Comparison of ENCODE assay signal across 17 cellular contexts in genomic region chr3:11245827-11246662, GRCh38. TPM values are rescaled to one million over a fixed set of nuclear protein-coding genes. Genes with fewer than 3 reads are reported as not detected.
DNase-seq lines count a peak whose midpoint lies in the region; ATAC-seq, FAIRE-seq and TF ChIP-seq lines count a peak whose summit lies in the region.
"Had no signal": no experiment of that assay in that cellular context is flagged by ENCODE, and none has a peak within 500 bp of the region (broad histone marks: within the 10 kb centered on the region; RNA-seq: fewer than 3 reads in every experiment).

No MANE protein-coding gene starts in this region.

- peaks cover 0 to 11% of the 10 kb centered on the region in 2 experiments; a peak in 2 of 5 replicates for H3K4me1 ChIP-seq in K562 (replicated peaks in 1 of 2; ENCODE audit: control insufficient read depth in 2 of 2, insufficient read depth in 2 of 2, low read length in 2 of 2)
- H3K4me1 ChIP-seq: lower lobe of right lung, neural progenitor cell, suprapubic skin had no signal

- H3K79me2 ChIP-seq in K562 (ENCODE audit: control insufficient read depth, insufficient read depth, low read length), result no peaks in the 10 kb centered on the region

- in situ Hi-C loops in K562 (cut with MboI), result no loop called here

- no peak for FAIRE-seq in K562 (lab: Jason Lieb, UNC)
- FAIRE-seq: D721Med had no signal

- H4K20me1 ChIP-seq in K562 (replicated peaks; ENCODE audit: control insufficient read depth, insufficient read depth, low read length), result no peaks in the 10 kb centered on the region

- H3K27ac ChIP-seq in K562 (ENCODE audit: extremely low read depth, low read depth, low read length), result no peak overlapping the region
- H3K27ac ChIP-seq: KMS-11, lower lobe of right lung, neural progenitor cell, suprapubic skin had no signal

- BruUV-seq in K562 (replicated peaks; lab: Mats Ljungman, UMichigan), result no TSS peak

- no peak overlapping the region for H3K4me3 ChIP-seq in K562
- H3K4me3 ChIP-seq: lower lobe of right lung, neural progenitor cell, suprapubic skin had no signal

- peaks cover 10% of the 10 kb centered on the region in 2 experiments; a peak in 4 of 5 replicates for H3K27me3 ChIP-seq in K562 (ENCODE audit: control insufficient read depth in 2 of 2, insufficient read depth in 2 of 2, low read length in 2 of 2)
- H3K27me3 ChIP-seq: neural progenitor cell, suprapubic skin had no signal

- no peak for TF ChIP-seq EP300 in K562 (IDR thresholded peaks at IDR 0.05; ENCODE audit: low read length)

- peak; percentile 23 for DNase-seq in ELR (ENCODE audit: low read depth)
- DNase-seq in M059J (ENCODE audit: low read depth), result peak; percentile 29
- DNase-seq in K562 (ENCODE audit: extremely low read depth in 1 of 4, low spot score in 3 of 4), result no peak
- peak; percentile 30 for DNase-seq in renal cortical epithelial cell (ENCODE audit: low read depth)
- DNase-seq in stimulated activated CD8-positive, alpha-beta memory T cell treated with anti-CD3 and anti-CD28 coated beads, Interleukin-4, amount 100 ng/mL, for 48 hours, result no peak
- DNase-seq in cerebellar cortex (ENCODE audit: low spot score), result no peak
- DNase-seq in stimulated activated naive CD4-positive, alpha-beta T cell (lab: John Stamatoyannopoulos, UW), result no peak
- DNase-seq: activated CD4-positive, alpha-beta T cell treated with anti-CD3 and anti-CD28 coated beads for 48 hours; anterior cingulate cortex; central memory CD4-positive, alpha-beta T cell; kidney glomerular epithelial cell; lower lobe of right lung; NCI-H524 treated with DMSO at 0.1 percent for 48 hours had no signal

- H3K36me3 ChIP-seq in K562 (ENCODE audit: control insufficient read depth, insufficient read depth, low read length), result no peaks in the 10 kb centered on the region
- H3K36me3 ChIP-seq: lower lobe of right lung, neural progenitor cell, suprapubic skin had no signal

- H3K4me2 ChIP-seq in K562 (ENCODE audit: insufficient read depth, low read length), result no peak overlapping the region
- H3K4me2 ChIP-seq: KMS-11, neural progenitor cell had no signal

- no peak for TF ChIP-seq POLR2A in K562 (conservative IDR thresholded peaks at IDR 0.05)

- POLR2A ChIA-PET in K562 (lab: Yijun Ruan, JAX), result interaction anchor here (0.7 to 1.4 kb wide), 3 partner anchors 9 to 11 kb away, joined by 3 to 5 read pairs (median 3); no protein-coding TSS in a partner anchor

- intact Hi-C loops in K562 (cut with micrococcal nuclease), result no loop called here

- TF ChIP-seq RAD21 in K562 (CRISPR knock-in tag; conservative IDR thresholded peaks at IDR 0.05 in 1 of 2, IDR thresholded peaks at IDR 0.05 in 1 of 2), result no peak

- H2AFZ ChIP-seq in K562 (ENCODE audit: low read depth, low read length), result no peak overlapping the region
- H2AFZ ChIP-seq: neural progenitor cell had no signal

- peak; percentile 46; the same call in 2 of the 3 replicates for ATAC-seq in K562

- TF ChIP-seq CTCF in K562 (IDR thresholded peaks at IDR 0.05 in 2 of 3, conservative IDR thresholded peaks at IDR 0.05 in 1 of 3; ENCODE audit: insufficient read depth in 2 of 3, low read depth in 1 of 3, low read length in 3 of 3), result no peak

- no peaks in the 10 kb centered on the region for H3K9me1 ChIP-seq in K562 (ENCODE audit: control insufficient read depth, insufficient read depth, low read length)

- WGBS in K562 (ENCODE audit: insufficient coverage, low coverage, missing lambda C conversion rate), result 7% methylated on average over 6 of the region's 6 CpGs

- H3K9ac ChIP-seq in K562 (ENCODE audit: insufficient read depth in 1 of 2, low read depth in 2 of 2, low read length in 2 of 2), result no peak overlapping the region
- H3K9ac ChIP-seq: KMS-11, neural progenitor cell had no signal

- CTCF ChIA-PET in K562 (lab: Yijun Ruan, JAX; ENCODE audit: low intra/inter-chr PET ratio), result no interaction called here

- no peaks in the 10 kb centered on the region for H3K9me3 ChIP-seq in K562 (replicated peaks; ENCODE audit: control insufficient read depth, insufficient read depth, low read depth, low read length)
- H3K9me3 ChIP-seq: lower lobe of right lung, suprapubic skin had no signal

TF ChIP-seq in K562, 482 proteins besides CTCF, POLR2A, EP300 and RAD21 (continues in another document):
- TF ChIP-seq ZNF696 (CRISPR knock-in tag; conservative IDR thresholded peaks at IDR 0.05) (no peak), MCM3 (IDR thresholded peaks at IDR 0.05) (peak; percentile 90), CEBPZ (IDR thresholded peaks at IDR 0.05; ENCODE audit: borderline replicate concordance, low read depth, low read length) (no peak), ZNF75A (CRISPR knock-in tag; IDR thresholded peaks at IDR 0.05) (no peak), ZNF324 (CRISPR knock-in tag; IDR thresholded peaks at IDR 0.05) (no peak), CHD2 (IDR thresholded peaks at IDR 0.05; ENCODE audit: low read depth, low read length) (no peak), SMAD2 (IDR thresholded peaks at IDR 0.05; ENCODE audit: low read depth, low read length) (no peak), HLTF (IDR thresholded peaks at IDR 0.05) (0 out of 2 replicates have a peak, but pooled peaks have one; percentile 31), SIX5 (IDR thresholded peaks at IDR 0.05; ENCODE audit: borderline replicate concordance in 1 of 2, insufficient read depth in 1 of 2, low read depth in 1 of 2, low read length in 2 of 2) (no peak), IFI16 (CRISPR knock-in tag; IDR thresholded peaks at IDR 0.05) (no peak), ARID3B (CRISPR knock-in tag; IDR thresholded peaks at IDR 0.05; ENCODE audit: borderline replicate concordance) (no peak), TEAD2 (tag; IDR thresholded peaks at IDR 0.05) (no peak), MCM5 (IDR thresholded peaks at IDR 0.05; ENCODE audit: low read depth) (peak; percentile 61; the same call in 1 of the 2 replicates), NCOA1 (IDR thresholded peaks at IDR 0.05; ENCODE audit: low read depth) (no peak)

RNA-seq across cellular contexts. Expression of gene ATG7, which starts 26.2 kb away (rescaled TPM):
- 36.8 and 68.7 TPM in 2 replicates for total RNA-seq in M059J (2014; rRNA removed; shearing (Covaris generic))
- 141 and 224 TPM in 2 replicates for total RNA-seq in K562 (2011; cell fraction: chromatin; rRNA removed; ENCODE audit: low replicate concordance)
- 78.5 and 85.9 TPM in 2 replicates for total RNA-seq in K562 (2011; cell fraction: nucleolus; rRNA removed)
- total RNA-seq in K562 (2011; cell fraction: nucleoplasm; rRNA removed), result 127 and 128 TPM in 2 replicates
- total RNA-seq in K562 (2014; rRNA removed), result 20.1 and 20.2 TPM in 2 replicates
- total RNA-seq in K562 (2014; rRNA removed; fragmentation: Illumina TruSeq; extraction: Trizol), result 44.6 and 53.3 TPM in 2 replicates
- total RNA-seq in K562 (2015; rRNA removed; fragmentation: Illumina TruSeq; extraction: Trizol), result 29.4 and 30.9 TPM in 2 replicates
- total RNA-seq in K562 (2021), result 31.3 and 34.1 TPM in 2 replicates
- 34.5 and 36.0 TPM in 2 replicates for polyA plus RNA-seq in K562 (2011; rRNA removed)
- polyA plus RNA-seq in K562 (2011; cell fraction: cytosol; rRNA removed), result 36.2 and 54.9 TPM in 2 replicates
- 31.7 and 43.7 TPM in 2 replicates for polyA plus RNA-seq in K562 (2011; cell fraction: nucleus; rRNA removed)
- polyA plus RNA-seq in K562 (2012), result 30.8 and 31.9 TPM in 2 replicates
- 36.8 and 45.3 TPM in 2 replicates for polyA plus RNA-seq in K562 (2014; fragmentation: Illumina TruSeq; extraction: Trizol)
- polyA plus RNA-seq in K562 (2014; fragmentation: Nextera tagmentation; extraction: Ambion mirVana), result 10 to 100 TPM; 18.3 to 33.6 TPM
- 17.3 and 31.8 TPM in 2 replicates for polyA plus RNA-seq in K562 (2014; rRNA removed)
- 103 and 129 TPM in 2 replicates for polyA minus RNA-seq in K562 (2011; rRNA and poly(A)+ RNA removed)
- polyA minus RNA-seq in K562 (2011; cell fraction: cytosol; rRNA and poly(A)+ RNA removed), result 18.8 and 27.8 TPM in 2 replicates
- polyA minus RNA-seq in K562 (2011; cell fraction: nucleus; rRNA and poly(A)+ RNA removed), result 77.8 and 134 TPM in 2 replicates
- total RNA-seq in renal cortical epithelial cell, result 98.7 and 109 TPM in 2 replicates

Comparison
In these comparisons a context has a peak if more than half of its experiments do, and no peak if none do; other contexts are left out.
1. DNase-seq: peak in ELR (single experiment), M059J (single experiment) and renal cortical epithelial cell (single experiment); none in K562 (0 of 4), stimulated activated CD8-positive, alpha-beta memory T cell treated with anti-CD3 and anti-CD28 coated beads, Interleukin-4, amount 100 ng/mL, for 48 hours (single experiment), cerebellar cortex (single experiment) and stimulated activated naive CD4-positive, alpha-beta T cell (0 of 6).